Comparison of ENCODE assay signal across 13 cellular contexts in genomic region chr12:58372298-58372697, GRCh38.
DNase-seq lines count a peak whose midpoint lies in the region; ATAC-seq and TF ChIP-seq lines count a peak whose summit lies in the region.
"Had no signal": no experiment of that assay in that cellular context is flagged by ENCODE, and none has a peak within 500 bp of the region (broad histone marks: within the 10 kb centered on the region; RNA-seq: fewer than 3 reads in every experiment).

No MANE protein-coding gene starts in this region.

- intact Hi-C loops in sigmoid colon (cut with DNase I) (no loop called here), head of caudate nucleus (cut with DNase I) (no loop called here)

- DNase-seq in activated effector memory CD4-positive, alpha-beta T cell treated with Interleukin-2 at 50 U/mL for 16 hours = no peak
- no peak for DNase-seq in sigmoid colon
- DNase-seq in head of caudate nucleus = no peak
- DNase-seq in cerebellar cortex (ENCODE audit: low spot score) = no peak
- DNase-seq: activated CD4-positive, alpha-beta T cell treated with anti-CD3 and anti-CD28 coated beads for 1 hour; heart left ventricle; left ventricle myocardium inferior had no signal

- no peak for TF ChIP-seq CTCF in sigmoid colon (IDR thresholded peaks at IDR 0.05)

- H3K4me1 ChIP-seq in sigmoid colon = no peaks in the 10 kb centered on the region
- H3K4me1 ChIP-seq: heart left ventricle, left ventricle myocardium inferior had no signal

- ATAC-seq in GM18520 (IDR thresholded peaks at IDR 0.05; ENCODE audit: unreplicated experiment) = peak; percentile 99
- ATAC-seq in GM21381 (IDR thresholded peaks at IDR 0.05; ENCODE audit: unreplicated experiment) = peak; percentile 76
- ATAC-seq in HG02943 (IDR thresholded peaks at IDR 0.05; ENCODE audit: low read depth, unreplicated experiment) = peak; percentile 80
- ATAC-seq in HG03565 (IDR thresholded peaks at IDR 0.05; ENCODE audit: unreplicated experiment) = peak; percentile 99
- ATAC-seq: heart left ventricle had no signal

- 35 to 61% methylated on average over 3 of the region's 3 CpGs for WGBS in sigmoid colon, 2 donors

- H3K4me3 ChIP-seq in sigmoid colon = no peak overlapping the region
- H3K4me3 ChIP-seq: heart left ventricle, left ventricle myocardium inferior, SK-N-MC had no signal

- TF ChIP-seq POLR2A in sigmoid colon (IDR thresholded peaks at IDR 0.05) = no peak

- no peak overlapping the region for H3K27ac ChIP-seq in sigmoid colon
- H3K27ac ChIP-seq: C4-2B, heart left ventricle, left ventricle myocardium inferior, SK-N-MC had no signal

- H3K27me3 ChIP-seq in sigmoid colon = no peaks in the 10 kb centered on the region
- H3K27me3 ChIP-seq: heart left ventricle had no signal

- no peak for TF ChIP-seq EP300 in sigmoid colon (IDR thresholded peaks at IDR 0.05)

- H3K9me3 ChIP-seq in sigmoid colon = peaks cover 0 to 2% (median 0%) of the 10 kb centered on the region in 4 donors

- H3K36me3 ChIP-seq in sigmoid colon = no peaks in the 10 kb centered on the region
- H3K36me3 ChIP-seq: heart left ventricle, left ventricle myocardium inferior had no signal
